In genomic region chr1:32332290-32333079, GRCh38 we compare ENCODE assay signal across 11 cellular contexts. TPM values are rescaled to one million over a fixed set of nuclear protein-coding genes. Genes with fewer than 3 reads are reported as not detected.
DNase-seq lines count a peak whose midpoint lies in the region; ATAC-seq and TF ChIP-seq lines count a peak whose summit lies in the region.
"Had no signal": no experiment of that assay in that cellular context is flagged by ENCODE, and none has a peak within 500 bp of the region (broad histone marks: within the 10 kb centered on the region; RNA-seq: fewer than 3 reads in every experiment).

No MANE protein-coding gene starts in this region.

- peaks cover 31% of the 10 kb centered on the region for H3K4me1 Mint-ChIP-seq in activated CD4-positive, alpha-beta T cell treated with anti-CD3 and anti-CD28 coated beads, Interleukin-2, amount 10 ng/mL, durations not matched to agents 24 days and 14 days
- peaks cover 14% of the 10 kb centered on the region for H3K4me1 Mint-ChIP-seq in glutamatergic neuron (ENCODE audit: low read depth, unreplicated experiment)
- peaks cover 33 to 70% of the 10 kb centered on the region in 2 donors for H3K4me1 Mint-ChIP-seq in stimulated activated naive B cell treated with anti-CD40 and anti-IgM and Interleukin-4, amounts not matched to agents 10 μg/mL and 1 μg/mL and 100 μg/mL, for 72 hours

- H4K20me1 ChIP-seq in PC-9 (ENCODE audit: insufficient read depth), result no peaks in the 10 kb centered on the region

- peaks cover 13% of the 10 kb centered on the region for H3K79me2 ChIP-seq in PC-9 (ENCODE audit: low read depth)

- H3K27me3 Mint-ChIP-seq in activated CD4-positive, alpha-beta T cell treated with anti-CD3 and anti-CD28 coated beads, Interleukin-2, amount 10 ng/mL, durations not matched to agents 24 days and 14 days, result no peaks in the 10 kb centered on the region
- H3K27me3 Mint-ChIP-seq in glutamatergic neuron (ENCODE audit: unreplicated experiment), result peaks cover 6% of the 10 kb centered on the region
- no peaks in the 10 kb centered on the region for H3K27me3 Mint-ChIP-seq in stimulated activated naive B cell treated with anti-CD40 and anti-IgM and Interleukin-4, amounts not matched to agents 10 μg/mL and 1 μg/mL and 100 μg/mL, for 72 hours

- no peak for ATAC-seq in stimulated activated naive B cell treated with anti-CD40 and anti-IgM and Interleukin-4, amounts not matched to agents 10 μg/mL and 1 μg/mL and 100 μg/mL, for 72 hours (replicated peaks)
- no peak for ATAC-seq in GM21528 (IDR thresholded peaks at IDR 0.05; ENCODE audit: low FRiP score, unreplicated experiment)
- ATAC-seq: left ventricle myocardium superior had no signal

- peaks cover 56% of the 10 kb centered on the region for H3K36me3 Mint-ChIP-seq in activated CD4-positive, alpha-beta T cell treated with anti-CD3 and anti-CD28 coated beads, Interleukin-2, amount 10 ng/mL, durations not matched to agents 24 days and 14 days (ENCODE audit: low read depth)
- peaks cover 17% of the 10 kb centered on the region for H3K36me3 Mint-ChIP-seq in glutamatergic neuron (ENCODE audit: unreplicated experiment)
- H3K36me3 Mint-ChIP-seq in stimulated activated naive B cell treated with anti-CD40 and anti-IgM and Interleukin-4, amounts not matched to agents 10 μg/mL and 1 μg/mL and 100 μg/mL, for 72 hours, result peaks cover 40 to 61% of the 10 kb centered on the region in 2 donors

- peaks cover 52% of the 10 kb centered on the region for H3F3A ChIP-seq in PC-9 (ENCODE audit: insufficient read depth, low read depth)

- CTCF ChIA-PET in PC-9 (lab: Charles Lee), result interaction anchor here (0.5 to 0.6 kb wide), 2 partner anchors 21 to 852 kb away, joined by 4 to 9 read pairs; no protein-coding TSS in a partner anchor

- POLR2A ChIA-PET in PC-9 (lab: Charles Lee; ENCODE audit: unreplicated experiment), result interaction anchor here (0.5 to 0.8 kb wide), 4 partner anchors 26 to 649 kb away, joined by 3 to 6 read pairs (median 4); no protein-coding TSS in a partner anchor

- no peaks in the 10 kb centered on the region for H3K9me3 Mint-ChIP-seq in activated CD4-positive, alpha-beta T cell treated with anti-CD3 and anti-CD28 coated beads, Interleukin-2, amount 10 ng/mL, durations not matched to agents 24 days and 14 days
- peaks cover 10% of the 10 kb centered on the region for H3K9me3 Mint-ChIP-seq in glutamatergic neuron (ENCODE audit: unreplicated experiment)
- H3K9me3 Mint-ChIP-seq in stimulated activated naive B cell treated with anti-CD40 and anti-IgM and Interleukin-4, amounts not matched to agents 10 μg/mL and 1 μg/mL and 100 μg/mL, for 72 hours, result no peaks in the 10 kb centered on the region

- H3K4me1 ChIP-seq in PC-9 (replicated peaks; ENCODE audit: insufficient read depth), result peaks cover 46% of the 10 kb centered on the region

- DNase-seq in activated CD4-positive, alpha-beta T cell treated with anti-CD3 and anti-CD28 coated beads, Interleukin-2, amount 10 ng/mL, durations not matched to agents 24 days and 14 days, result peak; percentile 57
- no peak for DNase-seq in activated CD4-positive, alpha-beta T cell treated with anti-CD3 and anti-CD28 coated beads, Interleukin-2, amount 50 U/mL, for 4 hours
- DNase-seq in PC-9, result peak; percentile 78 to 79
- DNase-seq in glutamatergic neuron, result no peak
- DNase-seq in stimulated activated naive B cell treated with anti-CD40 and anti-IgM and Interleukin-4, amounts not matched to agents 10 μg/mL and 1 μg/mL and 100 μg/mL, for 72 hours, result no peak
- DNase-seq in stimulated activated naive CD4-positive, alpha-beta T cell (lab: John Stamatoyannopoulos, UW), result no peak
- DNase-seq in central memory CD4-positive, alpha-beta T cell, result no peak
- DNase-seq: activated CD4-positive, alpha-beta T cell treated with anti-CD3 and anti-CD28 coated beads for 1 hour; left ventricle myocardium superior had no signal

- peak overlapping the region; percentile 57 for H3K27ac ChIP-seq in PC-9
- H3K27ac ChIP-seq: ascending aorta had no signal

- H3K27ac Mint-ChIP-seq in activated CD4-positive, alpha-beta T cell treated with anti-CD3 and anti-CD28 coated beads, Interleukin-2, amount 10 ng/mL, durations not matched to agents 24 days and 14 days, result no peak overlapping the region
- peak overlapping the region; percentile 22 for H3K27ac Mint-ChIP-seq in glutamatergic neuron (ENCODE audit: unreplicated experiment)
- peak overlapping the region; percentile 59 for H3K27ac Mint-ChIP-seq in stimulated activated naive B cell treated with anti-CD40 and anti-IgM and Interleukin-4, amounts not matched to agents 10 μg/mL and 1 μg/mL and 100 μg/mL, for 72 hours

- H3K9me2 ChIP-seq in PC-9 (ENCODE audit: insufficient read depth), result no peaks in the 10 kb centered on the region

- H3K9me3 ChIP-seq in PC-9 (ENCODE audit: insufficient read depth, low read depth), result no peaks in the 10 kb centered on the region
- H3K9me3 ChIP-seq: ascending aorta had no signal

- H3K36me3 ChIP-seq in PC-9 (ENCODE audit: low read depth), result peaks cover 2% of the 10 kb centered on the region; the same call in 1 of the 2 replicates

- H3K4me3 ChIP-seq in PC-9, result peak overlapping the region; percentile 4; the same call in 1 of the 2 replicates
- H3K4me3 ChIP-seq: ascending aorta had no signal

- BruUV-seq in PC-9 (replicated peaks; lab: Mats Ljungman, UMichigan), result no TSS peak

- TF ChIP-seq CTCF in PC-9 (conservative IDR thresholded peaks at IDR 0.05) (no peak), glutamatergic neuron (IDR thresholded peaks at IDR 0.05; ENCODE audit: partially characterized antibody, unreplicated experiment) (no peak)

- no peak overlapping the region for H2AFZ ChIP-seq in PC-9

- H3K4me2 ChIP-seq in PC-9, result peak overlapping the region; percentile 84

- H3K4me3 Mint-ChIP-seq in activated CD4-positive, alpha-beta T cell treated with anti-CD3 and anti-CD28 coated beads, Interleukin-2, amount 10 ng/mL, durations not matched to agents 24 days and 14 days, result no peak overlapping the region
- H3K4me3 Mint-ChIP-seq in glutamatergic neuron (ENCODE audit: unreplicated experiment), result peak overlapping the region; percentile 46
- H3K4me3 Mint-ChIP-seq in stimulated activated naive B cell treated with anti-CD40 and anti-IgM and Interleukin-4, amounts not matched to agents 10 μg/mL and 1 μg/mL and 100 μg/mL, for 72 hours, result no peak overlapping the region

- H3K27me3 ChIP-seq in PC-9 (ENCODE audit: insufficient read depth, low read depth), result no peaks in the 10 kb centered on the region
- H3K27me3 ChIP-seq: ascending aorta had no signal

- intact Hi-C loops in activated CD4-positive, alpha-beta T cell treated with anti-CD3 and anti-CD28 coated beads, Interleukin-2, amount 10 ng/mL, durations not matched to agents 24 days and 14 days (cut with micrococcal nuclease), result no loop called here
- intact Hi-C loops in PC-9 (cut with micrococcal nuclease; ENCODE audit: unreplicated experiment), result loop anchor here (1.0 kb wide), 1 partner anchor 62 kb away; the partner anchor contains the start of gene BSDC1

RNA-seq across cellular contexts. Expression of gene MARCKSL1, which starts 3.5 kb away (rescaled TPM):
- total RNA-seq in activated CD4-positive, alpha-beta T cell treated with anti-CD3 and anti-CD28 coated beads, Interleukin-2, amount 10 ng/mL, durations not matched to agents 24 days and 14 days, result 34.8 and 36.6 TPM in 2 replicates
- total RNA-seq in PC-9 (2021), result 91.5 and 117 TPM in 2 replicates
- 912 TPM for total RNA-seq in glutamatergic neuron (ENCODE audit: unreplicated experiment)

RNA-seq across cellular contexts. Expression of gene FAM229A, which starts 29.8 kb away (rescaled TPM):
- total RNA-seq in activated CD4-positive, alpha-beta T cell treated with anti-CD3 and anti-CD28 coated beads, Interleukin-2, amount 10 ng/mL, durations not matched to agents 24 days and 14 days, result 4.2 and 4.4 TPM in 2 replicates
- total RNA-seq in PC-9 (2021), result 11.7 and 13.1 TPM in 2 replicates
- total RNA-seq in glutamatergic neuron (ENCODE audit: unreplicated experiment), result 21.8 TPM

RNA-seq across cellular contexts. Expression of gene TSSK3, which starts 29.9 kb away (rescaled TPM):
- total RNA-seq in activated CD4-positive, alpha-beta T cell treated with anti-CD3 and anti-CD28 coated beads, Interleukin-2, amount 10 ng/mL, durations not matched to agents 24 days and 14 days, result 1.0 and 2.3 TPM in 2 replicates
- total RNA-seq in PC-9 (2021) (3.8 and 3.9 TPM in 2 replicates), glutamatergic neuron (ENCODE audit: unreplicated experiment) (1.6 TPM)

RNA-seq across cellular contexts. Expression of gene HDAC1, which starts 40.6 kb away (rescaled TPM):
- total RNA-seq in activated CD4-positive, alpha-beta T cell treated with anti-CD3 and anti-CD28 coated beads, Interleukin-2, amount 10 ng/mL, durations not matched to agents 24 days and 14 days, result 181 and 184 TPM in 2 replicates
- total RNA-seq in PC-9 (2021) (131 and 171 TPM in 2 replicates), glutamatergic neuron (ENCODE audit: unreplicated experiment) (36.9 TPM)

Comparison
In these comparisons a context has a peak if more than half of its experiments do, and no peak if none do; other contexts are left out.
1. DNase-seq: peak in activated CD4-positive, alpha-beta T cell treated with anti-CD3 and anti-CD28 coated beads, Interleukin-2, amount 10 ng/mL, durations not matched to agents 24 days and 14 days (single experiment) and PC-9 (2 of 2); none in activated CD4-positive, alpha-beta T cell treated with anti-CD3 and anti-CD28 coated beads, Interleukin-2, amount 50 U/mL, for 4 hours (0 of 2), glutamatergic neuron (single experiment), stimulated activated naive B cell treated with anti-CD40 and anti-IgM and Interleukin-4, amounts not matched to agents 10 μg/mL and 1 μg/mL and 100 μg/mL, for 72 hours (single experiment), stimulated activated naive CD4-positive, alpha-beta T cell (0 of 6) and central memory CD4-positive, alpha-beta T cell (single experiment).